In the genomic region with DNA sequence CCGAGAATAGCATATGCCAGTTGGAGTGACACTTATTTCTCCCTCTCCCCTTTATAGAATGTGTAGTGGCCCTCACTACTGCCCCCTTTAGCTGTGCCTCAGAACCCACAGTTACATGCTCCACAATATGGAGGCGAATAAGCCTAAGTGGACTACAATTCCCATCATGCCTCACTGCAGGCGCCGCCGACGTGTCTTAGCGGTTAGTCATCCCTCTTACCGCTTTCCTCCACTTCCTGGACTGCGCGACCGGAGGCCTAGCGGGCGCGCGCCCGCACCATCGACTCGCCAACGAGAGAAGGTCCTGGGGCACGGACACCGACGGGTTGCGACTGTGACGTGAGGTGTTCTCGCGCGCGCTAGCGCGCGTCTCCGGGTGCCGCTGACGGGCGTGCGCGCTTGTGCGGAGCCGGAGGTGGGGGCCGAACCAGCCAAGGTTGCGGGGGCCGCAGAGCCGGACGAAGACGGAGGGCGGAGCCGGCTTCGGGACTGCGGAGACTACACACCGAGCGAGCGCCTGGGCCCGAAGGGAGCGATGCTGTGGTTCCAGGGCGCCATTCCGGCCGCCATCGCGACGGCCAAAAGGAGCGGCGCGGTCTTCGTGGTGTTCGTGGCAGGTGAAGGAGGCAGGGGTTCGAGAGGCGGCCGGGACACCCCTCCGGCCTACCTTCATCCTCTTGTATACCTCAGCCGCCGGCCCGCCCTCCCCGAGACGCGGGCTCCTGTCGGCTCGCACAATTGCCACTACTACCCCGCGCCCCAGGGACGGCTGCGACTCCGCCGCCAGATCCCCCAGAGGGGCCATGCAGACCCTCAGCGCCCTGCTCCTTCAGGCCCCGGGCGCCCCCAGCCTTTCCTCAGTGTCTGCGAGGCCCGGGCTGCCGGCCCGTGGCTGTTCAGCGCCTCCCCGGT, we compare ENCODE assay signal across 1 cellular context.
TF ChIP-seq lines count a peak whose summit lies in the region.

A gene with protein sequence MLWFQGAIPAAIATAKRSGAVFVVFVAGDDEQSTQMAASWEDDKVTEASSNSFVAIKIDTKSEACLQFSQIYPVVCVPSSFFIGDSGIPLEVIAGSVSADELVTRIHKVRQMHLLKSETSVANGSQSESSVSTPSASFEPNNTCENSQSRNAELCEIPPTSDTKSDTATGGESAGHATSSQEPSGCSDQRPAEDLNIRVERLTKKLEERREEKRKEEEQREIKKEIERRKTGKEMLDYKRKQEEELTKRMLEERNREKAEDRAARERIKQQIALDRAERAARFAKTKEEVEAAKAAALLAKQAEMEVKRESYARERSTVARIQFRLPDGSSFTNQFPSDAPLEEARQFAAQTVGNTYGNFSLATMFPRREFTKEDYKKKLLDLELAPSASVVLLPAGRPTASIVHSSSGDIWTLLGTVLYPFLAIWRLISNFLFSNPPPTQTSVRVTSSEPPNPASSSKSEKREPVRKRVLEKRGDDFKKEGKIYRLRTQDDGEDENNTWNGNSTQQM (plus strand): TSS at position 461 of the 912 bp plus-strand sequence. CDS start 75 bp downstream, at position 536.

TF ChIP-seq in HepG2, 621 proteins besides CTCF, POLR2A, EP300 and RAD21 (continued from another document and continues in another):
- TF ChIP-seq NFYC (CRISPR knock-in tag; IDR thresholded peaks at IDR 0.05) (peak; percentile 68), ZSCAN25 (CRISPR knock-in tag; IDR thresholded peaks at IDR 0.05) (peak; percentile 43; the same call in 1 of the 2 replicates), ZBTB1 (CRISPR knock-in tag; IDR thresholded peaks at IDR 0.05; ENCODE audit: borderline replicate concordance) (no peak; the same call in 1 of the 2 replicates), ZNF484 (CRISPR knock-in tag; IDR thresholded peaks at IDR 0.05; ENCODE audit: borderline replicate concordance, low read depth) (no peak), RELA (CRISPR knock-in tag; IDR thresholded peaks at IDR 0.05) (peak; percentile 92), GTF2F1 (IDR thresholded peaks at IDR 0.05; ENCODE audit: low read length) (0 out of 2 replicates have a peak, but pooled peaks have one; percentile 44), ZNF274 (CRISPR knock-in tag; IDR thresholded peaks at IDR 0.05) (peak; percentile 87), ZNF629 (CRISPR knock-in tag; conservative IDR thresholded peaks at IDR 0.05) (0 out of 2 replicates have a peak, but pooled peaks have one; percentile 24), SMAD1 (CRISPR knock-in tag; IDR thresholded peaks at IDR 0.05; ENCODE audit: borderline replicate concordance, low read depth) (no peak; the same call in 1 of the 2 replicates), HIVEP1 (CRISPR knock-in tag; IDR thresholded peaks at IDR 0.05) (peak; percentile 59; the same call in 1 of the 2 replicates), ZNF775 (CRISPR knock-in tag; IDR thresholded peaks at IDR 0.05; ENCODE audit: borderline replicate concordance) (no peak), U2AF1 (optimal IDR thresholded peaks at IDR 0.05; ENCODE audit: low read depth, low read length) (no peak), KDM6A (CRISPR knock-in tag; IDR thresholded peaks at IDR 0.05; ENCODE audit: low read depth) (no peak), NFATC3 (CRISPR knock-in tag; IDR thresholded peaks at IDR 0.05) (no peak; the same call in 1 of the 2 replicates), HNRNPK (IDR thresholded peaks at IDR 0.05; ENCODE audit: low read depth, low read length, poor library complexity, severe bottlenecking) (peak; percentile 74), ZNF549 (CRISPR knock-in tag; IDR thresholded peaks at IDR 0.05) (no peak; the same call in 1 of the 2 replicates), ZNF451 (CRISPR knock-in tag; IDR thresholded peaks at IDR 0.05) (no peak; the same call in 1 of the 2 replicates), ZFP90 (CRISPR knock-in tag; IDR thresholded peaks at IDR 0.05; ENCODE audit: borderline replicate concordance) (peak; percentile 70; the same call in 1 of the 2 replicates), GTF3A (CRISPR knock-in tag; conservative IDR thresholded peaks at IDR 0.05) (no peak), MEIS2 (CRISPR knock-in tag; IDR thresholded peaks at IDR 0.05) (no peak; the same call in none of the 2 replicates), SSRP1 (CRISPR knock-in tag; IDR thresholded peaks at IDR 0.05) (no peak), SATB2 (CRISPR knock-in tag; IDR thresholded peaks at IDR 0.05) (no peak), ZNF543 (CRISPR knock-in tag; IDR thresholded peaks at IDR 0.05) (peak; percentile 93; the same call in 1 of the 2 replicates), ZSCAN20 (CRISPR knock-in tag; IDR thresholded peaks at IDR 0.05; ENCODE audit: borderline replicate concordance) (peak; percentile 60; the same call in 1 of the 2 replicates), MAFF (IDR thresholded peaks at IDR 0.05; ENCODE audit: low read depth, low read length) (no peak; the same call in 1 of the 2 replicates), TEAD3 (CRISPR knock-in tag; optimal IDR thresholded peaks at IDR 0.05; ENCODE audit: borderline replicate concordance) (peak; percentile 90)
- TF ChIP-seq, protein P1, sequence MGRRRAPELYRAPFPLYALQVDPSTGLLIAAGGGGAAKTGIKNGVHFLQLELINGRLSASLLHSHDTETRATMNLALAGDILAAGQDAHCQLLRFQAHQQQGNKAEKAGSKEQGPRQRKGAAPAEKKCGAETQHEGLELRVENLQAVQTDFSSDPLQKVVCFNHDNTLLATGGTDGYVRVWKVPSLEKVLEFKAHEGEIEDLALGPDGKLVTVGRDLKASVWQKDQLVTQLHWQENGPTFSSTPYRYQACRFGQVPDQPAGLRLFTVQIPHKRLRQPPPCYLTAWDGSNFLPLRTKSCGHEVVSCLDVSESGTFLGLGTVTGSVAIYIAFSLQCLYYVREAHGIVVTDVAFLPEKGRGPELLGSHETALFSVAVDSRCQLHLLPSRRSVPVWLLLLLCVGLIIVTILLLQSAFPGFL (CRISPR knock-in tag; IDR thresholded peaks at IDR 0.05), result no peak
- TF ChIP-seq, protein P2, sequence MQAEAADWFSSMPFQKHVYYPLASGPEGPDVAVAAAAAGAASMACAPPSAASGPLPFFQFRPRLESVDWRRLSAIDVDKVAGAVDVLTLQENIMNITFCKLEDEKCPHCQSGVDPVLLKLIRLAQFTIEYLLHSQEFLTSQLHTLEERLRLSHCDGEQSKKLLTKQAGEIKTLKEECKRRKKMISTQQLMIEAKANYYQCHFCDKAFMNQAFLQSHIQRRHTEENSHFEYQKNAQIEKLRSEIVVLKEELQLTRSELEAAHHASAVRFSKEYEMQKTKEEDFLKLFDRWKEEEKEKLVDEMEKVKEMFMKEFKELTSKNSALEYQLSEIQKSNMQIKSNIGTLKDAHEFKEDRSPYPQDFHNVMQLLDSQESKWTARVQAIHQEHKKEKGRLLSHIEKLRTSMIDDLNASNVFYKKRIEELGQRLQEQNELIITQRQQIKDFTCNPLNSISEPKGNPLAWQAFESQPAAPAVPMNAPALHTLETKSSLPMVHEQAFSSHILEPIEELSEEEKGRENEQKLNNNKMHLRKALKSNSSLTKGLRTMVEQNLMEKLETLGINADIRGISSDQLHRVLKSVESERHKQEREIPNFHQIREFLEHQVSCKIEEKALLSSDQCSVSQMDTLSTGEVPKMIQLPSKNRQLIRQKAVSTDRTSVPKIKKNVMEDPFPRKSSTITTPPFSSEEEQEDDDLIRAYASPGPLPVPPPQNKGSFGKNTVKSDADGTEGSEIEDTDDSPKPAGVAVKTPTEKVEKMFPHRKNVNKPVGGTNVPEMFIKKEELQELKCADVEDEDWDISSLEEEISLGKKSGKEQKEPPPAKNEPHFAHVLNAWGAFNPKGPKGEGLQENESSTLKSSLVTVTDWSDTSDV (CRISPR knock-in tag; IDR thresholded peaks at IDR 0.05), result peak; percentile 89; the same call in 1 of the 2 replicates
- TF ChIP-seq, protein P3, sequence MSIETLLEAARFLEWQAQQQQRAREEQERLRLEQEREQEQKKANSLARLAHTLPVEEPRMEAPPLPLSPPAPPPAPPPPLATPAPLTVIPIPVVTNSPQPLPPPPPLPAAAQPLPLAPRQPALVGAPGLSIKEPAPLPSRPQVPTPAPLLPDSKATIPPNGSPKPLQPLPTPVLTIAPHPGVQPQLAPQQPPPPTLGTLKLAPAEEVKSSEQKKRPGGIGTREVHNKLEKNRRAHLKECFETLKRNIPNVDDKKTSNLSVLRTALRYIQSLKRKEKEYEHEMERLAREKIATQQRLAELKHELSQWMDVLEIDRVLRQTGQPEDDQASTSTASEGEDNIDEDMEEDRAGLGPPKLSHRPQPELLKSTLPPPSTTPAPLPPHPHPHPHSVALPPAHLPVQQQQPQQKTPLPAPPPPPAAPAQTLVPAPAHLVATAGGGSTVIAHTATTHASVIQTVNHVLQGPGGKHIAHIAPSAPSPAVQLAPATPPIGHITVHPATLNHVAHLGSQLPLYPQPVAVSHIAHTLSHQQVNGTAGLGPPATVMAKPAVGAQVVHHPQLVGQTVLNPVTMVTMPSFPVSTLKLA (IDR thresholded peaks at IDR 0.05), result peak; percentile 49
- TF ChIP-seq, protein P4, sequence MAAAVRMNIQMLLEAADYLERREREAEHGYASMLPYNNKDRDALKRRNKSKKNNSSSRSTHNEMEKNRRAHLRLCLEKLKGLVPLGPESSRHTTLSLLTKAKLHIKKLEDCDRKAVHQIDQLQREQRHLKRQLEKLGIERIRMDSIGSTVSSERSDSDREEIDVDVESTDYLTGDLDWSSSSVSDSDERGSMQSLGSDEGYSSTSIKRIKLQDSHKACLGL (CRISPR knock-in tag; IDR thresholded peaks at IDR 0.05), result peak; percentile 79; the same call in 1 of the 2 replicates
- TF ChIP-seq, protein P5, sequence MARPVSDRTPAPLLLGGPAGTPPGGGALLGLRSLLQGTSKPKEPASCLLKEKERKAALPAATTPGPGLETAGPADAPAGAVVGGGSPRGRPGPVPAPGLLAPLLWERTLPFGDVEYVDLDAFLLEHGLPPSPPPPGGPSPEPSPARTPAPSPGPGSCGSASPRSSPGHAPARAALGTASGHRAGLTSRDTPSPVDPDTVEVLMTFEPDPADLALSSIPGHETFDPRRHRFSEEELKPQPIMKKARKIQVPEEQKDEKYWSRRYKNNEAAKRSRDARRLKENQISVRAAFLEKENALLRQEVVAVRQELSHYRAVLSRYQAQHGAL (CRISPR knock-in tag; IDR thresholded peaks at IDR 0.05; ENCODE audit: not compliant biosample characterization), result peak; percentile 80
- TF ChIP-seq, protein P6, sequence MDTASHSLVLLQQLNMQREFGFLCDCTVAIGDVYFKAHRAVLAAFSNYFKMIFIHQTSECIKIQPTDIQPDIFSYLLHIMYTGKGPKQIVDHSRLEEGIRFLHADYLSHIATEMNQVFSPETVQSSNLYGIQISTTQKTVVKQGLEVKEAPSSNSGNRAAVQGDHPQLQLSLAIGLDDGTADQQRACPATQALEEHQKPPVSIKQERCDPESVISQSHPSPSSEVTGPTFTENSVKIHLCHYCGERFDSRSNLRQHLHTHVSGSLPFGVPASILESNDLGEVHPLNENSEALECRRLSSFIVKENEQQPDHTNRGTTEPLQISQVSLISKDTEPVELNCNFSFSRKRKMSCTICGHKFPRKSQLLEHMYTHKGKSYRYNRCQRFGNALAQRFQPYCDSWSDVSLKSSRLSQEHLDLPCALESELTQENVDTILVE (CRISPR knock-in tag; IDR thresholded peaks at IDR 0.05), result peak; percentile 96; the same call in 1 of the 2 replicates
- TF ChIP-seq, protein P7, sequence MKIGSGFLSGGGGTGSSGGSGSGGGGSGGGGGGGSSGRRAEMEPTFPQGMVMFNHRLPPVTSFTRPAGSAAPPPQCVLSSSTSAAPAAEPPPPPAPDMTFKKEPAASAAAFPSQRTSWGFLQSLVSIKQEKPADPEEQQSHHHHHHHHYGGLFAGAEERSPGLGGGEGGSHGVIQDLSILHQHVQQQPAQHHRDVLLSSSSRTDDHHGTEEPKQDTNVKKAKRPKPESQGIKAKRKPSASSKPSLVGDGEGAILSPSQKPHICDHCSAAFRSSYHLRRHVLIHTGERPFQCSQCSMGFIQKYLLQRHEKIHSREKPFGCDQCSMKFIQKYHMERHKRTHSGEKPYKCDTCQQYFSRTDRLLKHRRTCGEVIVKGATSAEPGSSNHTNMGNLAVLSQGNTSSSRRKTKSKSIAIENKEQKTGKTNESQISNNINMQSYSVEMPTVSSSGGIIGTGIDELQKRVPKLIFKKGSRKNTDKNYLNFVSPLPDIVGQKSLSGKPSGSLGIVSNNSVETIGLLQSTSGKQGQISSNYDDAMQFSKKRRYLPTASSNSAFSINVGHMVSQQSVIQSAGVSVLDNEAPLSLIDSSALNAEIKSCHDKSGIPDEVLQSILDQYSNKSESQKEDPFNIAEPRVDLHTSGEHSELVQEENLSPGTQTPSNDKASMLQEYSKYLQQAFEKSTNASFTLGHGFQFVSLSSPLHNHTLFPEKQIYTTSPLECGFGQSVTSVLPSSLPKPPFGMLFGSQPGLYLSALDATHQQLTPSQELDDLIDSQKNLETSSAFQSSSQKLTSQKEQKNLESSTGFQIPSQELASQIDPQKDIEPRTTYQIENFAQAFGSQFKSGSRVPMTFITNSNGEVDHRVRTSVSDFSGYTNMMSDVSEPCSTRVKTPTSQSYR (CRISPR knock-in tag; IDR thresholded peaks at IDR 0.05; ENCODE audit: borderline replicate concordance), result no peak
- TF ChIP-seq, protein P8, sequence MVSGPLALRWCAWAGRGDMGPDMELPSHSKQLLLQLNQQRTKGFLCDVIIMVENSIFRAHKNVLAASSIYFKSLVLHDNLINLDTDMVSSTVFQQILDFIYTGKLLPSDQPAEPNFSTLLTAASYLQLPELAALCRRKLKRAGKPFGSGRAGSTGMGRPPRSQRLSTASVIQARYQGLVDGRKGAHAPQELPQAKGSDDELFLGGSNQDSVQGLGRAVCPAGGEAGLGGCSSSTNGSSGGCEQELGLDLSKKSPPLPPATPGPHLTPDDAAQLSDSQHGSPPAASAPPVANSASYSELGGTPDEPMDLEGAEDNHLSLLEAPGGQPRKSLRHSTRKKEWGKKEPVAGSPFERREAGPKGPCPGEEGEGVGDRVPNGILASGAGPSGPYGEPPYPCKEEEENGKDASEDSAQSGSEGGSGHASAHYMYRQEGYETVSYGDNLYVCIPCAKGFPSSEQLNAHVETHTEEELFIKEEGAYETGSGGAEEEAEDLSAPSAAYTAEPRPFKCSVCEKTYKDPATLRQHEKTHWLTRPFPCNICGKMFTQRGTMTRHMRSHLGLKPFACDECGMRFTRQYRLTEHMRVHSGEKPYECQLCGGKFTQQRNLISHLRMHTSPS (CRISPR knock-in tag; IDR thresholded peaks at IDR 0.05; ENCODE audit: low read depth), result peak; percentile 49; the same call in 1 of the 2 replicates
- TF ChIP-seq, protein P9, sequence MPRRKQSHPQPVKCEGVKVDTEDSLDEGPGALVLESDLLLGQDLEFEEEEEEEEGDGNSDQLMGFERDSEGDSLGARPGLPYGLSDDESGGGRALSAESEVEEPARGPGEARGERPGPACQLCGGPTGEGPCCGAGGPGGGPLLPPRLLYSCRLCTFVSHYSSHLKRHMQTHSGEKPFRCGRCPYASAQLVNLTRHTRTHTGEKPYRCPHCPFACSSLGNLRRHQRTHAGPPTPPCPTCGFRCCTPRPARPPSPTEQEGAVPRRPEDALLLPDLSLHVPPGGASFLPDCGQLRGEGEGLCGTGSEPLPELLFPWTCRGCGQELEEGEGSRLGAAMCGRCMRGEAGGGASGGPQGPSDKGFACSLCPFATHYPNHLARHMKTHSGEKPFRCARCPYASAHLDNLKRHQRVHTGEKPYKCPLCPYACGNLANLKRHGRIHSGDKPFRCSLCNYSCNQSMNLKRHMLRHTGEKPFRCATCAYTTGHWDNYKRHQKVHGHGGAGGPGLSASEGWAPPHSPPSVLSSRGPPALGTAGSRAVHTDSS (CRISPR knock-in tag; conservative IDR thresholded peaks at IDR 0.05), result 0 out of 2 replicates have a peak, but pooled peaks have one; percentile 13
- TF ChIP-seq, protein P10, sequence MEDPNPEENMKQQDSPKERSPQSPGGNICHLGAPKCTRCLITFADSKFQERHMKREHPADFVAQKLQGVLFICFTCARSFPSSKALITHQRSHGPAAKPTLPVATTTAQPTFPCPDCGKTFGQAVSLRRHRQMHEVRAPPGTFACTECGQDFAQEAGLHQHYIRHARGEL (CRISPR knock-in tag; IDR thresholded peaks at IDR 0.05), result no peak
